Comparison of ENCODE assay signal across 1 cellular context in genomic region chr11:63963895-63964294, GRCh38. TPM values are rescaled to one million over a fixed set of nuclear protein-coding genes. Genes with fewer than 3 reads are reported as not detected.
"Had no signal": no experiment of that assay in that cellular context is flagged by ENCODE, and none has a peak within 500 bp of the region (broad histone marks: within the 10 kb centered on the region; RNA-seq: fewer than 3 reads in every experiment).

No MANE protein-coding gene starts in this region.

RNA-seq across cellular contexts. Expression of gene RCOR2, which starts 46.9 kb away (rescaled TPM):
- polyA plus RNA-seq: GM23248 had no signal
